Comparison of ENCODE assay signal across 7 cellular contexts in the genomic region with DNA sequence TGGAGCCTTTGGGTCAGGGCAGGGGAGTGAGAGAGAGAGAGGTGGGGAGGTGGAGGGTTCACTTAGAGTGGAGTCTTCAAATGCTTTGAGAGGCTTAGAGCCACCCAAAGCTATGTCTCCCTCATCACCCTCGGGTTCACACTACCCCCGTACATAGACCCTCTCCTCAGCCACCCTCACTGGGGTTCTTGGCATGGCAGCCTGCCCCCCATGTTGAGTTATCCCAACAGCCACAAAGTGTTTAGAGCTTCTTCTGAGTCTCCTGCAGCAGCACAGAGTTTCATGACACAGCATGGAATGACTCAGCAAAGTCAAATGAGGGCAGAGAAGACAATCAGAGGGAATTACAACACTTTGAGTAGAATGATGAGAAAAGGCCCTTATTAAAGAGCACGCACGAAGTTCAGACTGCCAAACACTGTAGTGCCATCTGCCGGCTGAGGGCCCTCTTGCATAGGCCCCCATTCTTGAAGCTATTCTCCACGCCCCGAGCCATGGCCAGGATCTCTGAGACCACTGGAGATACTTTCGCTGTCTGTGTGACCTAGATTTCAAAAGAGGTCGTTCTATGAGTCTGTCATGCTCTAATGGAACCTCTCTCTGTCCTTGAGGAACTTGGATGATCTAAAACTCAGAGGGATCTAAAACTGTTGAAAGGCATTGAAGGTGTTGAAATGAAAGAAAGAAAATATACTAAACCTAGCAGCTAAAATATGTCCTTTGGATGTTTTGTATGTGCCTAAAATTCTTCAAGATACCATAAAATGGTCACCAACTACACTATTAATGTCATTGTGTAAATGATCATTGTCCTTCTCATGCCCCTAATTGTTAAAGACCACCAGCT.
A peak's percentile ranks its signal among the peaks of the same experiment; 100 is the strongest.
DNase-seq lines count a peak whose midpoint lies in the region; ATAC-seq and TF ChIP-seq lines count a peak whose summit lies in the region.

No MANE protein-coding gene starts in this region.

- no peaks in the 10 kb centered on the region for H3K9me3 ChIP-seq in lower lobe of right lung

- H3K27me3 ChIP-seq in lower lobe of right lung (ENCODE audit: low read depth): no peaks in the 10 kb centered on the region

- peak; percentile 96 for DNase-seq in NCI-H460 (ENCODE audit: extremely low read depth, low read depth)
- DNase-seq in activated CD4-positive, alpha-beta T cell treated with anti-CD3 and anti-CD28 coated beads for 48 hours: peak; percentile 70
- DNase-seq in dermis microvascular lymphatic vessel endothelial cell (ENCODE audit: low read depth in 2 of 2): peak; percentile 63 to 91
- DNase-seq in lower lobe of right lung: peak; percentile 75
- peak; percentile 20 to 37 (median 26) for DNase-seq in stimulated activated CD4-positive, alpha-beta T cell treated with anti-CD3 and anti-CD28 coated beads, TNF-alpha, amount 100 ng/mL, for 48 hours (ENCODE audit: low read depth in 3 of 3)

- H3K27ac ChIP-seq in lower lobe of right lung: no peak overlapping the region

- H3K4me3 ChIP-seq in lower lobe of right lung: no peak overlapping the region

- intact Hi-C loops in lower lobe of right lung (cut with DNase I): no loop called here

- H3K4me1 ChIP-seq in lower lobe of right lung: peaks cover 35% of the 10 kb centered on the region

- peak; percentile 85 for TF ChIP-seq CTCF in lower lobe of right lung (IDR thresholded peaks at IDR 0.05)

- ATAC-seq in GM18498 (IDR thresholded peaks at IDR 0.05; ENCODE audit: unreplicated experiment) (peak; percentile 81), HG03108 (IDR thresholded peaks at IDR 0.05; ENCODE audit: unreplicated experiment) (peak; percentile 63), lower lobe of right lung (peak; percentile 86 to 89)

- no peaks in the 10 kb centered on the region for H3K36me3 ChIP-seq in lower lobe of right lung

Comparison
In these comparisons a context has a peak if more than half of its experiments do, and no peak if none do; other contexts are left out.
1. DNase-seq: peak in every context shown above with its lines; median percentile 96 in NCI-H460; 77 in dermis microvascular lymphatic vessel endothelial cell; 75 in lower lobe of right lung; 70 in activated CD4-positive, alpha-beta T cell treated with anti-CD3 and anti-CD28 coated beads for 48 hours; 26 in stimulated activated CD4-positive, alpha-beta T cell treated with anti-CD3 and anti-CD28 coated beads, TNF-alpha, amount 100 ng/mL, for 48 hours.